In the genomic region with DNA sequence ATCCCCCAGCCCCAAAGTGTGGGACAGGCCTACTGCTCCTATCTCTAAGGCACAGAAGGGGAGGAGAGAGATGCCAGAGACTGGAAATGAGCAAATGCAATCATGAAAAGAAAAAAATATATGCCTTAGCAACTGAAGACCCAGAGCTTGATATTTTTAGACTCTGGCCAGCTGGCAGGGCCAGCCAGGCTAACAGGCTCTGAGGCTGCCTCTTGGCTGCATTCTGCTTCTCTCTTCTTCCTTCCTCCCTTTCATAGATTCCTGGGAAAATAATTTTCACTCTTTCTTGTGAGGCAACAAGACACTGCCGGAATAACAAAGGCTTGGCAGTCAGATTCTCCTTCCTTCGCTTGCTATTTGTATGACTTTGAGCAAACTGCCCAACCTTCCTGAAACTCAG, we compare ENCODE assay signal across 18 cellular contexts.
"Had no signal": no experiment of that assay in that cellular context is flagged by ENCODE, and none has a peak within 500 bp of the region (broad histone marks: within the 10 kb centered on the region; RNA-seq: fewer than 3 reads in every experiment).

No MANE protein-coding gene starts in this region.

- H3K27me3 ChIP-seq: gastrocnemius medialis, neutrophil, ovary, right atrium auricular region, thyroid gland had no signal

- DNase-seq: activated CD8-positive, alpha-beta memory T cell treated with anti-CD3 and anti-CD28 coated beads, Interleukin-2, amount 50 U/mL, for 4 hours; activated naive CD4-positive, alpha-beta T cell; activated naive CD8-positive, alpha-beta T cell treated with anti-CD3 and anti-CD28 coated beads, Interleukin-2, amount 10 ng/mL, durations not matched to agents 7 days and 5 days; activated T-cell treated with anti-CD3 and anti-CD28 coated beads, Interleukin-2, amount 50 U/mL, for 24 hours; effector CD4-positive, alpha-beta T cell; gastrocnemius medialis; left ventricle myocardium inferior; ovary; psoas muscle; stimulated activated CD4-positive, alpha-beta T cell treated with anti-CD3 and anti-CD28 coated beads, Interleukin-12 subunit alpha, Interleukin-12 subunit beta, amount 100 ng/mL, for 4 hours; stimulated activated CD4-positive, alpha-beta T cell treated with anti-CD3 and anti-CD28 coated beads, Interleukin-4, amount 100 ng/mL, for 4 hours; T-helper 9 cell had no signal

- H3K4me1 ChIP-seq: gastrocnemius medialis, left ventricle myocardium inferior, psoas muscle, right atrium auricular region, thyroid gland had no signal

- H3K9me3 ChIP-seq: gastrocnemius medialis, left ventricle myocardium inferior, neutrophil, ovary, psoas muscle, right atrium auricular region, thyroid gland had no signal

- ATAC-seq: activated T-helper 17 cell treated with anti-CD3 and anti-CD28 coated beads, Interleukin-2, amount 50 U/mL, for 72 hours; natural killer cell treated with Interleukin-12 subunit alpha and Interleukin-12 subunit beta and Interleukin-15 and Interleukin-18, amount 100 ng/mL, for 72 hours; stimulated activated naive CD8-positive, alpha-beta T cell treated with anti-CD3 and anti-CD28 coated beads, Interleukin-15, Interleukin-2, amounts not matched to agents 100 U/mL and 50 U/mL, for 24 hours had no signal

- H3K27ac ChIP-seq: gastrocnemius medialis, left ventricle myocardium inferior, neutrophil, ovary, psoas muscle, right atrium auricular region, thyroid gland had no signal

- H3K36me3 ChIP-seq: gastrocnemius medialis, left ventricle myocardium inferior, neutrophil, ovary, right atrium auricular region, thyroid gland had no signal

- H3K4me3 ChIP-seq: gastrocnemius medialis, left ventricle myocardium inferior, ovary, psoas muscle, right atrium auricular region, thyroid gland had no signal
